ENCODE assay signal across 29 cellular contexts in the genomic region with DNA sequence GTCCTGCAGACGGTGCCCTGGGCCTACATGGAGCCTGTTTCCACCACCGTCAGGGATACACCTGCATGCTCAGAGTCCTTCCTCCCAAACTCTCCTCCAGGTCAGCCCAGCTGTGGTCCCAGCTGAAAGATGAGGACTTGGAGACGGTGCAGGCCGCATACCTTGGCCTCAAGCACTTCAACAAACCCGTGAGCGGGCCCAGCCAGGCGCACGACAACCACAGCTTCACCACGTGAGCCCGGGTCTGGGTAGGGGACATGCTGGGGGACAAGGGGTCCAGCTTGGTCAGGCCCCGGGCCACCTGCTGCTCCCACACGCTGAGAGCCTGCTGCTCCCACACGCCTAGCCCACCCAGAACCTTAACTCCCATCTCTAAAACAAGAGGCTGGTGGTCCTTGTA. TPM values are rescaled to one million over a fixed set of nuclear protein-coding genes. Genes with fewer than 3 reads are reported as not detected.
DNase-seq lines count a peak whose midpoint lies in the region; ATAC-seq, FAIRE-seq and TF ChIP-seq lines count a peak whose summit lies in the region.
"Had no signal": no experiment of that assay in that cellular context is flagged by ENCODE, and none has a peak within 500 bp of the region (broad histone marks: within the 10 kb centered on the region; RNA-seq: fewer than 3 reads in every experiment).

No MANE protein-coding gene starts in this region.

- H3K9me3 ChIP-seq in right lobe of liver, result no peaks in the 10 kb centered on the region
- no peaks in the 10 kb centered on the region for H3K9me3 ChIP-seq in HepG2 (ENCODE audit: low read length)
- H3K9me3 ChIP-seq: ascending aorta, thoracic aorta had no signal

- TF ChIP-seq CTCF in right lobe of liver (IDR thresholded peaks at IDR 0.05), result no peak
- no peak for TF ChIP-seq CTCF in HepG2 (CRISPR knock-in tag; IDR thresholded peaks at IDR 0.05)
- no peak for TF ChIP-seq CTCF in omental fat pad (IDR thresholded peaks at IDR 0.05)

- H3K9ac ChIP-seq in HepG2 (ENCODE audit: insufficient read depth, low read depth, low read length), result no peak overlapping the region
- H3K9ac ChIP-seq: GM23248 had no signal

- no peaks in the 10 kb centered on the region for H3K27me3 Mint-ChIP-seq in activated CD4-positive, alpha-beta T cell treated with anti-CD3 and anti-CD28 coated beads for 36 hours
- H3K27me3 Mint-ChIP-seq: stimulated activated memory B cell treated with anti-CD40 and anti-IgM and Interleukin-4, amounts not matched to agents 10 μg/mL and 1 μg/mL and 100 μg/mL, for 72 hours; T-helper 17 cell had no signal

- CTCF ChIA-PET in activated CD4-positive, alpha-beta T cell treated with anti-CD3 and anti-CD28 coated beads for 36 hours (lab: Charles Lee), result interaction anchor here (0.5 to 2.0 kb wide), 2 partner anchors 52 to 76 kb away, joined by 3 to 10 read pairs; no protein-coding TSS in a partner anchor
- CTCF ChIA-PET in HepG2 (lab: Yijun Ruan, JAX; ENCODE audit: low intra/inter-chr PET ratio, low total read pairs), result no interaction called here

- no peak for TF ChIP-seq EP300 in HepG2 (IDR thresholded peaks at IDR 0.05; ENCODE audit: low read depth in 2 of 2, low read length in 2 of 2)
- TF ChIP-seq EP300 in HepG2 (CRISPR knock-in tag; IDR thresholded peaks at IDR 0.05; ENCODE audit: borderline replicate concordance), result no peak

- intact Hi-C loops in activated CD4-positive, alpha-beta T cell treated with anti-CD3 and anti-CD28 coated beads for 36 hours (cut with DNase I, micrococcal nuclease), result no loop called here
- intact Hi-C loops in right lobe of liver (cut with DNase I), result no loop called here
- intact Hi-C loops in HepG2 (cut with micrococcal nuclease; ENCODE audit: unreplicated experiment), result no loop called here

- H3K36me3 ChIP-seq in right lobe of liver (no peaks in the 10 kb centered on the region), HepG2 (replicated peaks in 1 of 2; ENCODE audit: control insufficient read depth in 1 of 2, insufficient read depth in 2 of 2, low read length in 2 of 2) (no peaks in the 10 kb centered on the region)
- H3K36me3 ChIP-seq: thoracic aorta had no signal

- no peak overlapping the region for H2AFZ ChIP-seq in HepG2 (ENCODE audit: low read length)
- H2AFZ ChIP-seq: GM23248 had no signal

- in situ Hi-C loops in HepG2 (cut with HindIII; ENCODE audit: extremely low pct_ligation_motif_present, low pct_unique_long_range_greater_than_20kb), result no loop called here

- H3K4me1 ChIP-seq in right lobe of liver (no peaks in the 10 kb centered on the region), HepG2 (ENCODE audit: insufficient read depth, low read length) (peaks cover 8% of the 10 kb centered on the region; the same call in 1 of the 2 replicates)

- TF ChIP-seq RAD21 in HepG2 (CRISPR knock-in tag; IDR thresholded peaks at IDR 0.05), result no peak

- peaks cover 38% of the 10 kb centered on the region for H3K36me3 Mint-ChIP-seq in activated CD4-positive, alpha-beta T cell treated with anti-CD3 and anti-CD28 coated beads for 36 hours (ENCODE audit: low read depth)

- H3K4me3 ChIP-seq in right lobe of liver (no peak overlapping the region), HepG2 (replicated peaks in 1 of 3; ENCODE audit: insufficient read depth in 1 of 3, low read depth in 2 of 3, low read length in 3 of 3) (no peak overlapping the region)
- H3K4me3 ChIP-seq: ascending aorta, GM23248, SK-N-MC, thoracic aorta had no signal

- H3K9me3 Mint-ChIP-seq in activated CD4-positive, alpha-beta T cell treated with anti-CD3 and anti-CD28 coated beads for 36 hours (ENCODE audit: low read depth), result no peaks in the 10 kb centered on the region
- H3K9me3 Mint-ChIP-seq: stimulated activated memory B cell treated with anti-CD40 and anti-IgM and Interleukin-4, amounts not matched to agents 10 μg/mL and 1 μg/mL and 100 μg/mL, for 72 hours had no signal

- POLR2A ChIA-PET in activated CD4-positive, alpha-beta T cell treated with anti-CD3 and anti-CD28 coated beads for 36 hours (lab: Charles Lee), result no interaction called here
- POLR2A ChIA-PET in HepG2 (lab: Yijun Ruan, JAX), result no interaction called here

- no peaks in the 10 kb centered on the region for H4K20me1 ChIP-seq in HepG2 (ENCODE audit: insufficient read depth, low read length)

- H3K27ac Mint-ChIP-seq in activated CD4-positive, alpha-beta T cell treated with anti-CD3 and anti-CD28 coated beads for 36 hours, result no peak overlapping the region
- H3K27ac Mint-ChIP-seq: stimulated activated memory B cell treated with anti-CD40 and anti-IgM and Interleukin-4, amounts not matched to agents 10 μg/mL and 1 μg/mL and 100 μg/mL, for 72 hours; T-helper 17 cell had no signal

- H3K4me2 ChIP-seq in HepG2 (ENCODE audit: low read depth, low read length), result no peak overlapping the region

- H3K27me3 ChIP-seq in right lobe of liver (no peaks in the 10 kb centered on the region), HepG2 (ENCODE audit: control insufficient read depth in 1 of 2, insufficient read depth in 2 of 2, low read length in 2 of 2) (no peaks in the 10 kb centered on the region)
- H3K27me3 ChIP-seq: ascending aorta had no signal

- no CpG with 5 or more reads among the region's 13 CpGs for WGBS in right lobe of liver (ENCODE audit: insufficient coverage, low coverage, low lambda C conversion rate, missing lambda C conversion rate)
- 60% methylated on average over 2 of the region's 13 CpGs for WGBS in HepG2 (ENCODE audit: low lambda C conversion rate)

- FAIRE-seq in HepG2 (lab: Jason Lieb, UNC), result no peak
- FAIRE-seq in GM12892 (lab: Jason Lieb, UNC), result no peak
- FAIRE-seq: GM18507 had no signal

- TF ChIP-seq POLR2A in right lobe of liver (IDR thresholded peaks at IDR 0.05) (no peak), HepG2 (IDR thresholded peaks at IDR 0.05; ENCODE audit: insufficient read depth in 1 of 2, low read depth in 2 of 2, low read length in 2 of 2) (no peak), GM12892 (IDR thresholded peaks at IDR 0.05; ENCODE audit: low read depth, low read length) (no peak)

- H3K27ac ChIP-seq in right lobe of liver, result no peak overlapping the region
- H3K27ac ChIP-seq in HepG2 (ENCODE audit: extremely low read length, insufficient read depth, low read length), result no peak overlapping the region
- H3K27ac ChIP-seq: ascending aorta, GM23248, SK-N-MC, thoracic aorta had no signal

- peaks cover 45% of the 10 kb centered on the region for H3K4me1 Mint-ChIP-seq in activated CD4-positive, alpha-beta T cell treated with anti-CD3 and anti-CD28 coated beads for 36 hours

- peak; percentile 1 for DNase-seq in activated CD4-positive, alpha-beta T cell treated with anti-CD3 and anti-CD28 coated beads for 36 hours
- DNase-seq in activated CD4-positive, alpha-beta T cell treated with anti-CD3 and anti-CD28 coated beads, Interleukin-2, amount 50 U/mL, for 1 hour, result no peak
- DNase-seq in right lobe of liver (peak in 2 of 3 donors; percentile 27 to 31), HepG2 (ENCODE audit: low spot score) (no peak), omental fat pad (ENCODE audit: low spot score) (peak; percentile 9), GM12892 (ENCODE audit: insufficient read length) (no peak)
- DNase-seq: 8988T; activated gamma-delta T cell treated with Interleukin-2 at 50 U/mL for 16 hours; caudate nucleus; COR-L47; DMS79; GF-D8; GM23248; kidney glomerular epithelial cell; NCI-H1048; NCI-H187 treated with DMSO at 0.1 percent for 48 hours; NCI-H524 treated with DMSO at 0.1 percent for 48 hours; occipital lobe; stimulated activated CD4-positive, alpha-beta T cell treated with anti-CD3 and anti-CD28 coated beads, Interleukin-4, amount 100 ng/mL, for 1 hour; T-helper 17 cell had no signal

- no peak for ATAC-seq in activated CD4-positive, alpha-beta T cell treated with anti-CD3 and anti-CD28 coated beads for 36 hours
- ATAC-seq in right lobe of liver, result no peak
- ATAC-seq in HepG2, result no peak
- no peak for ATAC-seq in omental fat pad (ENCODE audit: low FRiP score)
- ATAC-seq in GM21360 (IDR thresholded peaks at IDR 0.05; ENCODE audit: unreplicated experiment), result no peak
- no peak for ATAC-seq in GM18867 (IDR thresholded peaks at IDR 0.05; ENCODE audit: unreplicated experiment)
- ATAC-seq: Panc1; stimulated activated memory B cell treated with anti-CD40 and anti-IgM and Interleukin-4, amounts not matched to agents 10 μg/mL and 1 μg/mL and 100 μg/mL, for 72 hours; T-helper 17 cell had no signal

- H3K4me3 Mint-ChIP-seq in activated CD4-positive, alpha-beta T cell treated with anti-CD3 and anti-CD28 coated beads for 36 hours, result no peak overlapping the region
- H3K4me3 Mint-ChIP-seq: stimulated activated memory B cell treated with anti-CD40 and anti-IgM and Interleukin-4, amounts not matched to agents 10 μg/mL and 1 μg/mL and 100 μg/mL, for 72 hours; T-helper 17 cell had no signal

- H3K79me2 ChIP-seq in HepG2 (ENCODE audit: insufficient read depth, low read length), result no peaks in the 10 kb centered on the region

- BruUV-seq in HepG2 (replicated peaks; lab: Mats Ljungman, UMichigan), result no TSS peak

RNA-seq across cellular contexts. Expression of a gene that starts 16.6 kb away (rescaled TPM):
- 10 to 100 TPM; 39.6 to 44.4 TPM for total RNA-seq in activated CD4-positive, alpha-beta T cell treated with anti-CD3 and anti-CD28 coated beads for 36 hours
- total RNA-seq in right lobe of liver (10 to 100 TPM in 3 of 6 experiments, 1 to 10 TPM in 3; 6.3 to 31.7 (median 12.1) TPM), HepG2 (2016; rRNA removed; fragmentation: Illumina TruSeq; extraction: Trizol) (15.2 and 18.4 TPM in 2 replicates), omental fat pad (10 to 100 TPM; 45.7 to 76.5 (median 57.9) TPM)
- 15.8 and 20.2 TPM in 2 replicates for total RNA-seq in HepG2 (2016; cell fraction: cytosol; rRNA removed; fragmentation: Illumina TruSeq; extraction: Trizol; ENCODE audit: low read depth)
- 18.6 and 20.5 TPM in 2 replicates for total RNA-seq in HepG2 (2016; cell fraction: insoluble cytoplasmic fraction; rRNA removed; fragmentation: Illumina TruSeq; extraction: Trizol)
- total RNA-seq in HepG2 (2016; cell fraction: membrane; rRNA removed; fragmentation: Illumina TruSeq; extraction: Trizol), result 17.3 and 29.5 TPM in 2 replicates
- 8.3 and 12.2 TPM in 2 replicates for total RNA-seq in HepG2 (2016; cell fraction: nucleus; rRNA removed; fragmentation: Illumina TruSeq; extraction: Trizol)
- 47.2 and 62.0 TPM in 2 replicates for polyA plus RNA-seq in HepG2 (2011; rRNA removed)
- polyA plus RNA-seq in HepG2 (2011; cell fraction: cytosol; rRNA removed), result 33.8 and 73.1 TPM in 2 replicates
- polyA plus RNA-seq in HepG2 (2011; cell fraction: nucleus; rRNA removed), result 101 and 106 TPM in 2 replicates
- polyA plus RNA-seq in HepG2 (2012), result 14.6 TPM in 2 replicates
- polyA plus RNA-seq in HepG2 (2016; cell fraction: cytosol; fragmentation: Illumina TruSeq; extraction: Trizol; ENCODE audit: low read depth), result 16.0 and 27.0 TPM in 2 replicates
- 14.7 and 18.5 TPM in 2 replicates for polyA plus RNA-seq in HepG2 (2016; cell fraction: insoluble cytoplasmic fraction; fragmentation: Illumina TruSeq; extraction: Trizol; ENCODE audit: low read depth)
- polyA plus RNA-seq in HepG2 (2016; cell fraction: membrane; fragmentation: Illumina TruSeq; extraction: Trizol; ENCODE audit: low read depth), result 13.4 and 18.5 TPM in 2 replicates
- 25.1 and 25.9 TPM in 2 replicates for polyA plus RNA-seq in HepG2 (2016; cell fraction: nucleus; fragmentation: Illumina TruSeq; extraction: Trizol; ENCODE audit: insufficient read depth, low read depth)
- polyA minus RNA-seq in HepG2 (2011; rRNA and poly(A)+ RNA removed; ENCODE audit: low replicate concordance), result 11.5 and 28.1 TPM in 2 replicates
- 14.0 and 17.6 TPM in 2 replicates for polyA minus RNA-seq in HepG2 (2011; cell fraction: cytosol; rRNA and poly(A)+ RNA removed)
- 11.3 and 12.8 TPM in 2 replicates for polyA minus RNA-seq in HepG2 (2011; cell fraction: nucleus; rRNA and poly(A)+ RNA removed)
- 5.3 TPM for polyA plus RNA-seq in GM12892 (2012; ENCODE audit: missing spikeins)

RNA-seq across cellular contexts. Expression of a gene that starts 20.9 kb away (rescaled TPM):
- total RNA-seq in activated CD4-positive, alpha-beta T cell treated with anti-CD3 and anti-CD28 coated beads for 36 hours, result 10 to 100 TPM; 51.4 to 57.9 TPM
- total RNA-seq in right lobe of liver (10 to 100 TPM in 4 of 6 experiments, 1 to 10 TPM in 2; 6.5 to 51.5 (median 31.2) TPM), HepG2 (2016; rRNA removed; fragmentation: Illumina TruSeq; extraction: Trizol) (6.0 and 7.0 TPM in 2 replicates), omental fat pad (10 to 100 TPM in 2 of 4 donors, 1 to 10 TPM in 2; 6.8 to 24.2 (median 12.8) TPM)
- total RNA-seq in HepG2 (2016; cell fraction: cytosol; rRNA removed; fragmentation: Illumina TruSeq; extraction: Trizol; ENCODE audit: low read depth), result 10.2 and 12.4 TPM in 2 replicates
- 6.3 and 8.8 TPM in 2 replicates for total RNA-seq in HepG2 (2016; cell fraction: insoluble cytoplasmic fraction; rRNA removed; fragmentation: Illumina TruSeq; extraction: Trizol)
- total RNA-seq in HepG2 (2016; cell fraction: membrane; rRNA removed; fragmentation: Illumina TruSeq; extraction: Trizol), result 10.0 and 14.6 TPM in 2 replicates
- total RNA-seq in HepG2 (2016; cell fraction: nucleus; rRNA removed; fragmentation: Illumina TruSeq; extraction: Trizol), result 4.9 and 5.2 TPM in 2 replicates
- 9.1 and 11.7 TPM in 2 replicates for polyA plus RNA-seq in HepG2 (2011; rRNA removed)
- 6.2 and 9.7 TPM in 2 replicates for polyA plus RNA-seq in HepG2 (2011; cell fraction: cytosol; rRNA removed)
- 4.6 and 5.9 TPM in 2 replicates for polyA plus RNA-seq in HepG2 (2011; cell fraction: nucleus; rRNA removed)
- 4.2 and 5.4 TPM in 2 replicates for polyA plus RNA-seq in HepG2 (2012)
- 12.5 and 16.5 TPM in 2 replicates for polyA plus RNA-seq in HepG2 (2016; cell fraction: cytosol; fragmentation: Illumina TruSeq; extraction: Trizol; ENCODE audit: low read depth)
- 5.3 and 7.1 TPM in 2 replicates for polyA plus RNA-seq in HepG2 (2016; cell fraction: insoluble cytoplasmic fraction; fragmentation: Illumina TruSeq; extraction: Trizol; ENCODE audit: low read depth)
- 12.6 and 14.6 TPM in 2 replicates for polyA plus RNA-seq in HepG2 (2016; cell fraction: membrane; fragmentation: Illumina TruSeq; extraction: Trizol; ENCODE audit: low read depth)
- 9.7 and 10.7 TPM in 2 replicates for polyA plus RNA-seq in HepG2 (2016; cell fraction: nucleus; fragmentation: Illumina TruSeq; extraction: Trizol; ENCODE audit: insufficient read depth, low read depth)
- 7.9 TPM in 1 of 2 replicates, not detected in the other for polyA minus RNA-seq in HepG2 (2011; rRNA and poly(A)+ RNA removed; ENCODE audit: low replicate concordance)
- 1.8 and 2.8 TPM in 2 replicates for polyA minus RNA-seq in HepG2 (2011; cell fraction: cytosol; rRNA and poly(A)+ RNA removed)
- 0.90 and 0.99 TPM in 2 replicates for polyA minus RNA-seq in HepG2 (2011; cell fraction: nucleus; rRNA and poly(A)+ RNA removed)
- 17.7 TPM for polyA plus RNA-seq in GM12892 (2012; ENCODE audit: missing spikeins)
- total RNA-seq: ascending aorta, dermis microvascular lymphatic vessel endothelial cell had no signal
- polyA plus RNA-seq: GM23248 had no signal

RNA-seq across cellular contexts. Expression of a gene that starts 54.7 kb away (rescaled TPM):
- total RNA-seq in activated CD4-positive, alpha-beta T cell treated with anti-CD3 and anti-CD28 coated beads for 36 hours, result 100 to 1,000 TPM in 1 of 2 experiments, 10 to 100 TPM in 1; 77.4 to 108 TPM
- total RNA-seq in right lobe of liver, result 100 to 1,000 TPM in 1 of 6 experiments, 10 to 100 TPM in 5; 35.6 to 103 (median 65.1) TPM
- total RNA-seq in HepG2 (2016; rRNA removed; fragmentation: Illumina TruSeq; extraction: Trizol), result 77.1 and 92.1 TPM in 2 replicates
- total RNA-seq in HepG2 (2016; cell fraction: cytosol; rRNA removed; fragmentation: Illumina TruSeq; extraction: Trizol; ENCODE audit: low read depth), result 104 and 127 TPM in 2 replicates
- total RNA-seq in HepG2 (2016; cell fraction: insoluble cytoplasmic fraction; rRNA removed; fragmentation: Illumina TruSeq; extraction: Trizol), result 66.8 and 94.8 TPM in 2 replicates
- 149 and 180 TPM in 2 replicates for total RNA-seq in HepG2 (2016; cell fraction: membrane; rRNA removed; fragmentation: Illumina TruSeq; extraction: Trizol)
- 48.9 and 58.7 TPM in 2 replicates for total RNA-seq in HepG2 (2016; cell fraction: nucleus; rRNA removed; fragmentation: Illumina TruSeq; extraction: Trizol)
- 81.2 and 109 TPM in 2 replicates for polyA plus RNA-seq in HepG2 (2011; rRNA removed)
- polyA plus RNA-seq in HepG2 (2011; cell fraction: cytosol; rRNA removed), result 83.2 and 110 TPM in 2 replicates
- 62.3 and 83.6 TPM in 2 replicates for polyA plus RNA-seq in HepG2 (2011; cell fraction: nucleus; rRNA removed)
- 77.3 and 145 TPM in 2 replicates for polyA plus RNA-seq in HepG2 (2012)
- 196 and 226 TPM in 2 replicates for polyA plus RNA-seq in HepG2 (2016; cell fraction: cytosol; fragmentation: Illumina TruSeq; extraction: Trizol; ENCODE audit: low read depth)
- polyA plus RNA-seq in HepG2 (2016; cell fraction: insoluble cytoplasmic fraction; fragmentation: Illumina TruSeq; extraction: Trizol; ENCODE audit: low read depth), result 104 and 130 TPM in 2 replicates
- polyA plus RNA-seq in HepG2 (2016; cell fraction: membrane; fragmentation: Illumina TruSeq; extraction: Trizol; ENCODE audit: low read depth), result 235 and 242 TPM in 2 replicates
- polyA plus RNA-seq in HepG2 (2016; cell fraction: nucleus; fragmentation: Illumina TruSeq; extraction: Trizol; ENCODE audit: insufficient read depth, low read depth), result 122 and 127 TPM in 2 replicates
- 22.5 and 101 TPM in 2 replicates for polyA minus RNA-seq in HepG2 (2011; rRNA and poly(A)+ RNA removed; ENCODE audit: low replicate concordance)
- polyA minus RNA-seq in HepG2 (2011; cell fraction: cytosol; rRNA and poly(A)+ RNA removed), result 26.1 and 26.7 TPM in 2 replicates
- polyA minus RNA-seq in HepG2 (2011; cell fraction: nucleus; rRNA and poly(A)+ RNA removed), result 17.8 and 21.8 TPM in 2 replicates
- total RNA-seq in omental fat pad, result 100 to 1,000 TPM in 2 of 4 donors, 10 to 100 TPM in 2; 63.3 to 137 (median 104) TPM
- 17.5 TPM for polyA plus RNA-seq in GM12892 (2012; ENCODE audit: missing spikeins)

Comparison
In these comparisons a context has a peak if more than half of its experiments do, and no peak if none do; other contexts are left out.
1. DNase-seq: peak in activated CD4-positive, alpha-beta T cell treated with anti-CD3 and anti-CD28 coated beads for 36 hours (single experiment), right lobe of liver (2 of 3) and omental fat pad (single experiment); none in activated CD4-positive, alpha-beta T cell treated with anti-CD3 and anti-CD28 coated beads, Interleukin-2, amount 50 U/mL, for 1 hour (single experiment), HepG2 (single experiment) and GM12892 (single experiment).